ENCODE assay signal across 9 cellular contexts in the genomic region with DNA sequence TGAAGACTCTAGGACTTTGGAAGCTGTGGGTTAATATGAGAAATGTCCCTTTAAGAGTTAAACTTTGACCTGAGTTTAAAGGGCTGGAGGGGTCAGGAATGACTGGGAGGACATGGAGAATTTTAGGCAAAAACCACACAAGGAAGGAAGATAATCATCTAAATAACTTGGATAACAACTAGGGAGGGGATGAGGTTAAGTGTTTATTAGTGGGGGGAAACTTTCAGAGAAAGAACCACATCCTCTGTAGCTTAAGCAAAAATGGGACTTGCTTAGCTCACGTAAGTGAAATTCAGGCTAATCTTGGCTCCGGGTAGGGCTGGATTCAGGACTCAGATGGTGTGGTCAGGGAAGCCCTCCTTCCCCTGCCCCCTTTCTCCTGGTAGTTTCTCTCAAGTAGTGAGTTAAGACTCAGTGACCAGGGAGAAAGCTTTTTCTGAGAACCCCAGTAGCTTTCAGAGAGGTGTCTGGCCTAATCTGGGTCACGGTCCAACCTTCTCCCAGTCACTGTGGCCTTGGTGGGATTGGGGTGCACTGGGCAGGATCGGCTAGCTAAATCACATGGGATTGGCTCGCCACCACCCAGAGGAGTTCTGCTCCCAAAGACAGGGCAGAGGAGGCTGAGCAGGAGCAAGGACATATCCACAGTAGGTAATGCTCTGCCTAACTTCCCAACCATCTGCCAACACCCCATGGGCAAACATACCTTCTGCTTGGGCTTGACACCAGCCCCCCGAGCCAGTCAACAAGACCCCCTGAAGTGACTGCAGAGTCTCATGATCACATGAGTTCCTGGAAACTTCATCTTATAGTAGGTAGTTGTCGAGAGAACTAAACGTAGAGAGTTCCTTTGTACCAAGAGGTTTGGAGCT. TPM values are rescaled to one million over a fixed set of nuclear protein-coding genes. Genes with fewer than 3 reads are reported as not detected.
DNase-seq lines count a peak whose midpoint lies in the region; ATAC-seq, FAIRE-seq and TF ChIP-seq lines count a peak whose summit lies in the region.
"Had no signal": no experiment of that assay in that cellular context is flagged by ENCODE, and none has a peak within 500 bp of the region (broad histone marks: within the 10 kb centered on the region; RNA-seq: fewer than 3 reads in every experiment).

No MANE protein-coding gene starts in this region.

- H2BK5ac ChIP-seq in H1 (ENCODE audit: low read depth, low read length): no peak overlapping the region

- no peaks in the 10 kb centered on the region for H3K79me2 ChIP-seq in H1 (ENCODE audit: control insufficient read depth in 1 of 2, insufficient read depth in 2 of 2, low read length in 2 of 2)

- FAIRE-seq in H1 (lab: Jason Lieb, UNC): no peak
- FAIRE-seq: G401.6 had no signal

- no peak overlapping the region for H3K18ac ChIP-seq in H1 (ENCODE audit: extremely low read depth, low read length)

- no peak overlapping the region for H4K91ac ChIP-seq in H1 (replicated peaks; ENCODE audit: insufficient read length, low read length)

- no peak overlapping the region for H4K5ac ChIP-seq in H1 (ENCODE audit: insufficient read length, low read depth, low read length)

- H3K14ac ChIP-seq in H1 (ENCODE audit: insufficient read length): no peak overlapping the region

- no peak overlapping the region for H4K8ac ChIP-seq in H1 (ENCODE audit: extremely low read depth, insufficient read depth, low read length)

- peaks cover 19% of the 10 kb centered on the region for H3K4me1 ChIP-seq in HEK293 (ENCODE audit: control insufficient read depth, insufficient read depth, low read length)
- no peaks in the 10 kb centered on the region for H3K4me1 ChIP-seq in H1 (replicated peaks in 1 of 4; ENCODE audit: control insufficient read depth in 3 of 4, insufficient read depth in 4 of 4, low read length in 3 of 4)

- H4K20me1 ChIP-seq in H1 (replicated peaks in 1 of 2; ENCODE audit: control insufficient read depth in 1 of 2, insufficient read depth in 2 of 2, low read length in 2 of 2): no peaks in the 10 kb centered on the region

- no peak overlapping the region for H2BK15ac ChIP-seq in H1 (ENCODE audit: low read length)

- no peaks in the 10 kb centered on the region for H3K27me3 ChIP-seq in H1 (replicated peaks in 1 of 4; ENCODE audit: control insufficient read depth in 3 of 4, extremely low read depth in 1 of 4, insufficient read depth in 3 of 4, low read length in 3 of 4)

- no peak for TF ChIP-seq POLR2A in H1 (IDR thresholded peaks at IDR 0.05; ENCODE audit: control extremely low read depth in 1 of 2, low read depth in 2 of 2, low read length in 2 of 2)

- no peak overlapping the region for H3K4me2 ChIP-seq in H1 (ENCODE audit: insufficient read depth in 1 of 2, low read depth in 2 of 2, low read length in 2 of 2)

- no peak overlapping the region for H2BK12ac ChIP-seq in H1 (ENCODE audit: low read depth, low read length)

- no peak overlapping the region for H3K23ac ChIP-seq in H1 (ENCODE audit: insufficient read length)

- H3K27ac ChIP-seq in HEK293 (ENCODE audit: extremely low read depth, low read depth, low read length) (peak overlapping the region; percentile 20; the same call in 1 of the 2 replicates), SK-N-MC (no peak overlapping the region), H1 (ENCODE audit: low read depth, low read length) (no peak overlapping the region), skin epidermis (peak overlapping the region in 19 of 21 experiments; percentile 1 to 90 (median 63))

- no peak for TF ChIP-seq RAD21 in H1 (IDR thresholded peaks at IDR 0.05 in 1 of 2, conservative IDR thresholded peaks at IDR 0.05 in 1 of 2; ENCODE audit: low read depth in 2 of 2, low read length in 2 of 2)

- ATAC-seq in GM18858 (IDR thresholded peaks at IDR 0.05; ENCODE audit: unreplicated experiment) (no peak), HG03457 (IDR thresholded peaks at IDR 0.05; ENCODE audit: unreplicated experiment) (no peak), HG03280 (IDR thresholded peaks at IDR 0.05; ENCODE audit: unreplicated experiment) (no peak)

- no peak overlapping the region for H3K56ac ChIP-seq in H1 (replicated peaks; ENCODE audit: insufficient read length, low read depth, low read length)

- DNase-seq in SK-N-MC (ENCODE audit: low read depth, low spot score): no peak
- no peak for DNase-seq in H1 (ENCODE audit: low read depth in 1 of 2, low spot score in 2 of 2)
- DNase-seq: stimulated activated CD4-positive, alpha-beta T cell treated with anti-CD3 and anti-CD28 coated beads, Interleukin-15, amount 100 ng/mL, for 24 hours had no signal

- H3K4ac ChIP-seq in H1 (replicated peaks; ENCODE audit: insufficient read length, low read depth, low read length): no peak overlapping the region

- H3K9ac ChIP-seq in SK-N-MC (ENCODE audit: insufficient read length) (no peak overlapping the region), H1 (replicated peaks in 1 of 4; ENCODE audit: extremely low read depth in 1 of 4, low read depth in 3 of 4, low read length in 3 of 4) (no peak overlapping the region)

- H3K4me3 ChIP-seq in HEK293 (ENCODE audit: low read depth, low read length) (no peak overlapping the region), SK-N-MC (peak overlapping the region; percentile 58), H1 (ENCODE audit: extremely low read depth in 1 of 4, insufficient read depth in 2 of 4, low read depth in 3 of 4, low read length in 4 of 4) (no peak overlapping the region), skin epidermis (no peak overlapping the region)

- peak overlapping the region; percentile 69; the same call in 1 of the 2 replicates for H2AFZ ChIP-seq in H1 (ENCODE audit: low read length)

- H2BK20ac ChIP-seq in H1 (ENCODE audit: low read length): no peak overlapping the region

- CTCF ChIA-PET in HEK293 (lab: Yijun Ruan, JAX) (interaction anchor here (0.7 kb wide), 1 partner anchor 12 kb away, joined by 3 read pairs; no protein-coding TSS in a partner anchor), H1 (lab: Charles Lee; ENCODE audit: partially characterized antibody) (no interaction called here)

- H2BK120ac ChIP-seq in H1 (replicated peaks; ENCODE audit: low read depth, low read length): no peak overlapping the region

- TF ChIP-seq CTCF in HEK293 (tag by site-specific recombination; IDR thresholded peaks at IDR 0.05) (no peak), H1 (IDR thresholded peaks at IDR 0.05; ENCODE audit: control extremely low read depth in 1 of 3, insufficient read depth in 1 of 3, low read depth in 1 of 3, low read length in 3 of 3) (no peak)

- no peaks in the 10 kb centered on the region for H3K23me2 ChIP-seq in H1 (ENCODE audit: low read depth, low read length)

- H3K9me3 ChIP-seq in HEK293 (ENCODE audit: control insufficient read depth, insufficient read depth, low read depth, low read length): no peaks in the 10 kb centered on the region
- no peaks in the 10 kb centered on the region for H3K9me3 ChIP-seq in SK-N-MC (ENCODE audit: low read depth, low read length)
- no peaks in the 10 kb centered on the region for H3K9me3 ChIP-seq in H1 (ENCODE audit: insufficient read depth in 2 of 2, low read depth in 1 of 2, low read length in 1 of 2)

- H2AK5ac ChIP-seq in H1 (ENCODE audit: low read depth, low read length): no peak overlapping the region

- POLR2A ChIA-PET in HEK293 (lab: Yijun Ruan, JAX): no interaction called here
- POLR2A ChIA-PET in H1 (lab: Charles Lee; ENCODE audit: partially characterized antibody): no interaction called here

- no peaks in the 10 kb centered on the region for H3K79me1 ChIP-seq in H1 (ENCODE audit: low read depth, low read length)

- whole genome bisulfite sequencing in H1 (ENCODE audit: extremely low coverage in 1 of 2, insufficient coverage in 1 of 2, insufficient read length in 1 of 2, insufficient replicate concordance in 2 of 2, low coverage in 1 of 2, low lambda C conversion rate in 2 of 2, missing lambda C conversion rate in 1 of 2), 2 experiments: 95% methylated on average over 8 of the region's 8 CpGs; no CpG with 5 or more reads in 1 of the 2 experiments

- H3K36me3 ChIP-seq in HEK293 (ENCODE audit: control insufficient read depth in 2 of 2, insufficient read depth in 1 of 2, low read length in 2 of 2): no peaks in the 10 kb centered on the region
- no peaks in the 10 kb centered on the region for H3K36me3 ChIP-seq in SK-N-MC (ENCODE audit: insufficient read depth, low read length)
- no peaks in the 10 kb centered on the region for H3K36me3 ChIP-seq in H1 (ENCODE audit: control insufficient read depth in 2 of 4, insufficient read depth in 4 of 4, low read length in 3 of 4)

- no peak for TF ChIP-seq EP300 in H1 (IDR thresholded peaks at IDR 0.05; ENCODE audit: borderline replicate concordance in 1 of 2, low read depth in 2 of 2, low read length in 2 of 2)

TF ChIP-seq in H1, 55 proteins besides CTCF, POLR2A, EP300 and RAD21:
- TF ChIP-seq YY1 (IDR thresholded peaks at IDR 0.05; ENCODE audit: low read depth, low read length): no peak
- no peak for TF ChIP-seq SIX5 (IDR thresholded peaks at IDR 0.05; ENCODE audit: low read depth, low read length)
- TF ChIP-seq TBP (IDR thresholded peaks at IDR 0.05; ENCODE audit: low read depth, low read length): no peak
- TF ChIP-seq TEAD4 (IDR thresholded peaks at IDR 0.05; ENCODE audit: low read depth, low read length): no peak

RNA-seq across cellular contexts. Expression of a gene that starts 52.8 kb away (rescaled TPM):
- total RNA-seq in H1 (2021; fragmentation: NEBNext Ultra II Directional; extraction: Animal tissue kit (Norgen Biotek cat#: 25700)): 56.7 and 56.9 TPM in 2 replicates
- polyA plus RNA-seq in H1 (2011; rRNA removed): 17.2 and 20.8 TPM in 2 replicates
- polyA plus RNA-seq in H1 (2011; cell fraction: cytosol; rRNA removed): 21.3 TPM
- polyA plus RNA-seq in H1 (2011; cell fraction: nucleus; rRNA removed): 18.2 TPM
- polyA plus RNA-seq in H1 (2012, experiment 1 of 2): 24.0 to 30.3 TPM (median 25.4 TPM) in 4 replicates
- polyA plus RNA-seq in H1 (2012, experiment 2 of 2): 13.2 TPM
- polyA plus RNA-seq in H1 (2013, experiment 1 of 2): 31.5 TPM
- polyA plus RNA-seq in H1 (2013, experiment 2 of 2): 32.3 TPM
- 17.7 and 21.3 TPM in 2 replicates for polyA minus RNA-seq in H1 (2011; rRNA and poly(A)+ RNA removed)
- 14.9 TPM for polyA minus RNA-seq in H1 (2011; cell fraction: cytosol; rRNA and poly(A)+ RNA removed)
- 22.1 TPM for polyA minus RNA-seq in H1 (2011; cell fraction: nucleus; rRNA and poly(A)+ RNA removed)

Comparison
In these comparisons a context has a peak if more than half of its experiments do, and no peak if none do; other contexts are left out.
1. H3K27ac ChIP-seq: peak in HEK293 (single experiment) and skin epidermis (19 of 21); none in SK-N-MC (single experiment) and H1 (single experiment).